In the genomic region with DNA sequence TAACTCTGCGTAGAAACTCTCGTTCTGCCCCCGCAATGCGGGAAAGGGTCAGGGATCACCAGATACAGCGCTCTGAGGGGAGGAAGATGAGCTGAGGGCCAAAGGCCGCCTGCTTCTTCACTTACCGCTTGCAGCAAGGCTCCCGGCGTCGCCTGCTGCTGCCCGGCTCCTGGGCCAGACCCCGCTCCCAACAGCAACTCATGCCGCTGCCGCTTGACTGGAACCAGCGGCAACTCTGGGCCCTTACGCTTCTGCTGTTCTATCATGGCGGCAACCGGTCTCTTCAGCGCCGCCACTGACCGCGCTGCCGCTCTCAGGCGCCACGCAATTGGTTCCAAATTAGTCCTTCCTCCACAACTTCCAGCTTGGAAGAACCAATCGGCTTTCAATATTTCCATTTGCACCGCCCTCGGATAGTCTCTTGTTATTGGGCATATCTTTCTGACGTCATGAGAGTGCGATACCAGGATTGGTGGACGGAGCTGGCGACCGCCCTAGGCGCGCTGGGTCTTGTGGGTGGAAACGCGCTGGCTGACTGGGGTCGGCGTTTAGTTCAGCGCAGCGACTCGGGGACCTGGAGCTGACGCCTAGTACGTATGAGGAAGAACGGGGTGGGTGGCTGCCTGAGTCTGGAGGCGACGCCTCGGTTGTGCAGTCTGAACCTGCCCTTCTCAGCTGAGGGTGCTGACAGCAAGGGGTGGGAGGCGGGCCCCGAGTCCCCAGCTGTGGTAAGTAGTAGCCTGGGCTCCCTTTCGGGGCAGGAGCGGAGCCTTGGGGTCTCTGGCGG, we compare ENCODE assay signal across 1 cellular context.
TF ChIP-seq lines count a peak whose summit lies in the region.

A gene (minus strand): TSS at position 303 of the 787 bp plus-strand sequence. CDS start 37 bp downstream, at position 266.
A gene with protein sequence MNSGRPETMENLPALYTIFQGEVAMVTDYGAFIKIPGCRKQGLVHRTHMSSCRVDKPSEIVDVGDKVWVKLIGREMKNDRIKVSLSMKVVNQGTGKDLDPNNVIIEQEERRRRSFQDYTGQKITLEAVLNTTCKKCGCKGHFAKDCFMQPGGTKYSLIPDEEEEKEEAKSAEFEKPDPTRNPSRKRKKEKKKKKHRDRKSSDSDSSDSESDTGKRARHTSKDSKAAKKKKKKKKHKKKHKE (plus strand): TSS at position 547 of the 787 bp plus-strand sequence. CDS start 13,067 bp downstream, outside the sequence.

TF ChIP-seq in K562, 482 proteins besides CTCF, POLR2A, EP300 and RAD21 (continued from another document):
- TF ChIP-seq, protein P1, sequence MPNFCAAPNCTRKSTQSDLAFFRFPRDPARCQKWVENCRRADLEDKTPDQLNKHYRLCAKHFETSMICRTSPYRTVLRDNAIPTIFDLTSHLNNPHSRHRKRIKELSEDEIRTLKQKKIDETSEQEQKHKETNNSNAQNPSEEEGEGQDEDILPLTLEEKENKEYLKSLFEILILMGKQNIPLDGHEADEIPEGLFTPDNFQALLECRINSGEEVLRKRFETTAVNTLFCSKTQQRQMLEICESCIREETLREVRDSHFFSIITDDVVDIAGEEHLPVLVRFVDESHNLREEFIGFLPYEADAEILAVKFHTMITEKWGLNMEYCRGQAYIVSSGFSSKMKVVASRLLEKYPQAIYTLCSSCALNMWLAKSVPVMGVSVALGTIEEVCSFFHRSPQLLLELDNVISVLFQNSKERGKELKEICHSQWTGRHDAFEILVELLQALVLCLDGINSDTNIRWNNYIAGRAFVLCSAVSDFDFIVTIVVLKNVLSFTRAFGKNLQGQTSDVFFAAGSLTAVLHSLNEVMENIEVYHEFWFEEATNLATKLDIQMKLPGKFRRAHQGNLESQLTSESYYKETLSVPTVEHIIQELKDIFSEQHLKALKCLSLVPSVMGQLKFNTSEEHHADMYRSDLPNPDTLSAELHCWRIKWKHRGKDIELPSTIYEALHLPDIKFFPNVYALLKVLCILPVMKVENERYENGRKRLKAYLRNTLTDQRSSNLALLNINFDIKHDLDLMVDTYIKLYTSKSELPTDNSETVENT (CRISPR knock-in tag; IDR thresholded peaks at IDR 0.05), result peak; percentile 78; the same call in 1 of the 2 replicates
- TF ChIP-seq BRD4 (IDR thresholded peaks at IDR 0.05), result peak; percentile 94
- TF ChIP-seq SREBF1 (IDR thresholded peaks at IDR 0.05; ENCODE audit: borderline replicate concordance, low read depth, low read length), result no peak
- TF ChIP-seq ZFX (CRISPR knock-in tag; IDR thresholded peaks at IDR 0.05), result peak; percentile 95
- peak; percentile 53; the same call in 1 of the 2 replicates for TF ChIP-seq ZNF431 (CRISPR knock-in tag; IDR thresholded peaks at IDR 0.05)
- no peak for TF ChIP-seq KLF13 (tag; IDR thresholded peaks at IDR 0.05; ENCODE audit: borderline replicate concordance, low read depth)
- no peak for TF ChIP-seq ZNF75A (CRISPR knock-in tag; IDR thresholded peaks at IDR 0.05)
- no peak for TF ChIP-seq BDP1 (IDR thresholded peaks at IDR 0.05; ENCODE audit: insufficient read depth, insufficient read length)
- no peak for TF ChIP-seq BRF1 (IDR thresholded peaks at IDR 0.05; ENCODE audit: borderline replicate concordance, extremely low read depth, insufficient read length)
- no peak for TF ChIP-seq ZNF274 (IDR thresholded peaks at IDR 0.05; ENCODE audit: borderline replicate concordance, low read depth, low read length)
- TF ChIP-seq ZNF830 (CRISPR knock-in tag; IDR thresholded peaks at IDR 0.05), result no peak
- TF ChIP-seq ZBTB7A (IDR thresholded peaks at IDR 0.05; ENCODE audit: borderline replicate concordance, control insufficient read depth, low read depth, low read length), result peak; percentile 73; the same call in 1 of the 2 replicates
- no peak for TF ChIP-seq HNRNPL (IDR thresholded peaks at IDR 0.05; ENCODE audit: low read depth, low read length)
- no peak for TF ChIP-seq NR4A1 (CRISPR knock-in tag; IDR thresholded peaks at IDR 0.05)
- no peak for TF ChIP-seq NR4A1 (tag; IDR thresholded peaks at IDR 0.05)
- TF ChIP-seq BHLHE40 (IDR thresholded peaks at IDR 0.05; ENCODE audit: low read length), result no peak
- TF ChIP-seq IFI16 (CRISPR knock-in tag; IDR thresholded peaks at IDR 0.05), result no peak
- TF ChIP-seq, protein P2, sequence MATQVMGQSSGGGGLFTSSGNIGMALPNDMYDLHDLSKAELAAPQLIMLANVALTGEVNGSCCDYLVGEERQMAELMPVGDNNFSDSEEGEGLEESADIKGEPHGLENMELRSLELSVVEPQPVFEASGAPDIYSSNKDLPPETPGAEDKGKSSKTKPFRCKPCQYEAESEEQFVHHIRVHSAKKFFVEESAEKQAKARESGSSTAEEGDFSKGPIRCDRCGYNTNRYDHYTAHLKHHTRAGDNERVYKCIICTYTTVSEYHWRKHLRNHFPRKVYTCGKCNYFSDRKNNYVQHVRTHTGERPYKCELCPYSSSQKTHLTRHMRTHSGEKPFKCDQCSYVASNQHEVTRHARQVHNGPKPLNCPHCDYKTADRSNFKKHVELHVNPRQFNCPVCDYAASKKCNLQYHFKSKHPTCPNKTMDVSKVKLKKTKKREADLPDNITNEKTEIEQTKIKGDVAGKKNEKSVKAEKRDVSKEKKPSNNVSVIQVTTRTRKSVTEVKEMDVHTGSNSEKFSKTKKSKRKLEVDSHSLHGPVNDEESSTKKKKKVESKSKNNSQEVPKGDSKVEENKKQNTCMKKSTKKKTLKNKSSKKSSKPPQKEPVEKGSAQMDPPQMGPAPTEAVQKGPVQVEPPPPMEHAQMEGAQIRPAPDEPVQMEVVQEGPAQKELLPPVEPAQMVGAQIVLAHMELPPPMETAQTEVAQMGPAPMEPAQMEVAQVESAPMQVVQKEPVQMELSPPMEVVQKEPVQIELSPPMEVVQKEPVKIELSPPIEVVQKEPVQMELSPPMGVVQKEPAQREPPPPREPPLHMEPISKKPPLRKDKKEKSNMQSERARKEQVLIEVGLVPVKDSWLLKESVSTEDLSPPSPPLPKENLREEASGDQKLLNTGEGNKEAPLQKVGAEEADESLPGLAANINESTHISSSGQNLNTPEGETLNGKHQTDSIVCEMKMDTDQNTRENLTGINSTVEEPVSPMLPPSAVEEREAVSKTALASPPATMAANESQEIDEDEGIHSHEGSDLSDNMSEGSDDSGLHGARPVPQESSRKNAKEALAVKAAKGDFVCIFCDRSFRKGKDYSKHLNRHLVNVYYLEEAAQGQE (CRISPR knock-in tag; IDR thresholded peaks at IDR 0.05; ENCODE audit: low read depth), result 0 out of 2 replicates have a peak, but pooled peaks have one; percentile 37
- peak; percentile 64; the same call in 1 of the 2 replicates for TF ChIP-seq ZC3H4 (CRISPR knock-in tag; IDR thresholded peaks at IDR 0.05; ENCODE audit: borderline replicate concordance)
- TF ChIP-seq, protein P3, sequence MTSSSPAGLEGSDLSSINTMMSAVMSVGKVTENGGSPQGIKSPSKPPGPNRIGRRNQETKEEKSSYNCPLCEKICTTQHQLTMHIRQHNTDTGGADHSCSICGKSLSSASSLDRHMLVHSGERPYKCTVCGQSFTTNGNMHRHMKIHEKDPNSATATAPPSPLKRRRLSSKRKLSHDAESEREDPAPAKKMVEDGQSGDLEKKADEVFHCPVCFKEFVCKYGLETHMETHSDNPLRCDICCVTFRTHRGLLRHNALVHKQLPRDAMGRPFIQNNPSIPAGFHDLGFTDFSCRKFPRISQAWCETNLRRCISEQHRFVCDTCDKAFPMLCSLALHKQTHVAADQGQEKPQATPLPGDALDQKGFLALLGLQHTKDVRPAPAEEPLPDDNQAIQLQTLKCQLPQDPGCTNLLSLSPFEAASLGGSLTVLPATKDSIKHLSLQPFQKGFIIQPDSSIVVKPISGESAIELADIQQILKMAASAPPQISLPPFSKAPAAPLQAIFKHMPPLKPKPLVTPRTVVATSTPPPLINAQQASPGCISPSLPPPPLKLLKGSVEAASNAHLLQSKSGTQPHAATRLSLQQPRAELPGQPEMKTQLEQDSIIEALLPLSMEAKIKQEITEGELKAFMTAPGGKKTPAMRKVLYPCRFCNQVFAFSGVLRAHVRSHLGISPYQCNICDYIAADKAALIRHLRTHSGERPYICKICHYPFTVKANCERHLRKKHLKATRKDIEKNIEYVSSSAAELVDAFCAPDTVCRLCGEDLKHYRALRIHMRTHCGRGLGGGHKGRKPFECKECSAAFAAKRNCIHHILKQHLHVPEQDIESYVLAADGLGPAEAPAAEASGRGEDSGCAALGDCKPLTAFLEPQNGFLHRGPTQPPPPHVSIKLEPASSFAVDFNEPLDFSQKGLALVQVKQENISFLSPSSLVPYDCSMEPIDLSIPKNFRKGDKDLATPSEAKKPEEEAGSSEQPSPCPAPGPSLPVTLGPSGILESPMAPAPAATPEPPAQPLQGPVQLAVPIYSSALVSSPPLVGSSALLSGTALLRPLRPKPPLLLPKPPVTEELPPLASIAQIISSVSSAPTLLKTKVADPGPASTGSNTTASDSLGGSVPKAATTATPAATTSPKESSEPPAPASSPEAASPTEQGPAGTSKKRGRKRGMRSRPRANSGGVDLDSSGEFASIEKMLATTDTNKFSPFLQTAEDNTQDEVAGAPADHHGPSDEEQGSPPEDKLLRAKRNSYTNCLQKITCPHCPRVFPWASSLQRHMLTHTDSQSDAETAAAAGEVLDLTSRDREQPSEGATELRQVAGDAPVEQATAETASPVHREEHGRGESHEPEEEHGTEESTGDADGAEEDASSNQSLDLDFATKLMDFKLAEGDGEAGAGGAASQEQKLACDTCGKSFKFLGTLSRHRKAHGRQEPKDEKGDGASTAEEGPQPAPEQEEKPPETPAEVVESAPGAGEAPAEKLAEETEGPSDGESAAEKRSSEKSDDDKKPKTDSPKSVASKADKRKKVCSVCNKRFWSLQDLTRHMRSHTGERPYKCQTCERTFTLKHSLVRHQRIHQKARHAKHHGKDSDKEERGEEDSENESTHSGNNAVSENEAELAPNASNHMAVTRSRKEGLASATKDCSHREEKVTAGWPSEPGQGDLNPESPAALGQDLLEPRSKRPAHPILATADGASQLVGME (CRISPR knock-in tag; IDR thresholded peaks at IDR 0.05), result peak; percentile 72; the same call in 1 of the 2 replicates
- peak; percentile 77; the same call in 1 of the 2 replicates for TF ChIP-seq PML (IDR thresholded peaks at IDR 0.05; ENCODE audit: low read length)
- TF ChIP-seq ADNP (tag; IDR thresholded peaks at IDR 0.05), result no peak
- TF ChIP-seq, protein P4, sequence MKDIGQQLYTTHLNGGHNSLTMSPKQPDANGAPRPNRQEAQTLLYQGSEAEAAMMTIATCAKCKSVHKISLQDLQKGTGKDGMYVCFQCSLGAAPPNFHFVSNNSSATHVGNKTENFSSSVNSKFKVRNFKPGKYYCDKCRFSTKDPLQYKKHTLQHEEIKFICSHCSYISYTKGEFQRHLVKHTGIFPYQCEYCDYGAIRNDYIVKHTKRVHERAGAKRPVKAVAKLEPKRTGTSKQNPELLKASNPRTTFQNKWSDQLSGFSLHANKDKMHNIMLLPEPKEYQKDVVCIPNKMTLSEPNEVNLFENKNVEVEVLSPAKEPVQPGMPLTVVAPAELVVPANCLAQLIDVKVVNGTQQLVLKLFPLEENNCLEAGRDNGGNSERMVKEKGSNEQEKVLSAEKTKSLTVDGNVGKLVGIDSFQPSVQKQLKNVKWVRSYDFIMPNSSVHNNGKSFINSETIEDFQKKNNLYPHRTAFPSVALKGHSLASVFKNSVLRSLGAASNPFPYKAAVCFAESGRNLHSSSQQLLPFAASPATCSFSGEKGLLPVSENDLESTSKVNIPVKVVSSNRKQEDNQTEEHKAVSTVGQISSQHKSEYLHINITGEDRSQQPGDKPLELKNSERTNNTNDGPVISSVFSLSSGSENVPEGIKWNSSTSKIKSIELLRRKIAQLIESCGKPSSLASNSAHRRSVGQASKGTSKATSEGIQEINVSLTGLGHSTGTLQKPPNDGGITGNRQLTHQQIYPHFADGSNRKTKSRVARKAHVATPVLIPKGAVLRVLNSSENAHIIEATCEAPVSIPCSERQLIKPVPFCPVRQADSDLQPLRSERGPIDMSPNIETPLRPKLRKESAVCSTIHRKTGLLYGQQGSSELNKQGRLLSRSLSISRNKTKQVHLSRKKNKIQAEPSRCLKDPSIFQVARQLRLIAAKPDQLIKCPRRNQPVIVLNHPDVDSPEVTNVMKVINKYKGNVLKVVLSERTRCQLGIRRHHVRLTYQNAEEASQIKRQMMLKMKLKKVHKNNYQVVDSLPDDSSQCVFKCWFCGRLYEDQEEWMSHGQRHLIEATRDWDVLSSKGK (CRISPR knock-in tag; IDR thresholded peaks at IDR 0.05), result no peak
- no peak for TF ChIP-seq SAFB2 (IDR thresholded peaks at IDR 0.05; ENCODE audit: borderline replicate concordance, low read depth, low read length, severe bottlenecking)
